ENCODE assay signal across 8 cellular contexts in the genomic region with DNA sequence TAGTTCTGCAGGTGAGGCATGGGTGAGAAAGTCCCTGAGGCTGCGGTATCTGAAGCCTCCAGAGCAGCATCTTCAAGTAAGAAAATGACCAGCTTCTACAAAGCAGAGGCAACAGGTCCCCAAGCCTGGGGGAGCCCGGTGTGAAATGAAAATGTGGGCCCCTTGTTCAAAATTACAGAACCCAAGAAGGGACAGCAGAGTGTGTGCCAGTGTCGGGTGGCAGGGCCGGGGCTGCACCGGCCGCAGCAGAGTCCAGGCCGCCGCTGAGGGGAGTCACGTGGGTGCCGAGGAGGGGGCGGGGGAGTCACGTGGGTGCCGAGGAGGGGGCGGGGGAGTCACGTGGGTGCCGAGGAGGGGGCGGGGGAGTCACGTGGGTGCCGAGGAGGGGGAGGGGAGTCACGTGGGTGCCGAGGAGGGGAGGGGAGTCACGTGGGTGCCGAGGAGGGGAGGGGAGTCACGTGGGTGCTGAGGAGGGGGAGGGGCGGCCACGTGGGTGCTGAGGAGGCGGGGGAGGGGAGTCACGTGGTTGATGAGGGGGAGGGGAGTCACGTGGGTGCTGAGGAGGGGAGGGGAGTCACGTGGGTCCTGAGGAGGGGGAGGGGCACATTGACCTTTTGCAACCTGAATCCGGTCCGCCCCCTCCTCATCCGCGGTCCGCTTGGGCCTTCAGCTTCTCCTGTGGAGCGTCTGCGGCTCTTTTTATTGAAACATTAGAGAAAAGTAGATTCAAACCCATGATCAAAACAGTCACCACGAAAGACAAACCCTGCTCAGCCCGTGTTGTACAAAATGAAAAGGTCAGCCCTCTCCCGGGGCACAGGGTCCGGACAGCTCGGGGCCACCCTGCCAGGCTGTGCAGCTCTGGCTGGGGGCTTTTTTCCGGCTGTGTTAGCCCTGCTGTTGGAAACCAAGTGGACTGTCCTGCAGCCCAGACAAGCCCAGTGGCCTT. TPM values are rescaled to one million over a fixed set of nuclear protein-coding genes. Genes with fewer than 3 reads are reported as not detected.
DNase-seq lines count a peak whose midpoint lies in the region; ATAC-seq and TF ChIP-seq lines count a peak whose summit lies in the region.

No MANE protein-coding gene starts in this region.

- H3K27ac Mint-ChIP-seq in chondrocyte (ENCODE audit: unreplicated experiment) = no peak overlapping the region

- H3K27me3 Mint-ChIP-seq in chondrocyte (ENCODE audit: low read depth) = peaks cover 10% of the 10 kb centered on the region

- CTCF ChIA-PET in GM10248 (lab: Yijun Ruan, JAX) = interaction anchor here (1.2 to 1.7 kb wide), 3 partner anchors 10 to 46 kb away, joined by 3 to 5 read pairs (median 3); partner anchors contain the start of gene COLEC11

- H3K4me3 Mint-ChIP-seq in chondrocyte (ENCODE audit: unreplicated experiment) = no peak overlapping the region

- POLR2A ChIA-PET in GM10248 (lab: Yijun Ruan, JAX) = no interaction called here

- TF ChIP-seq CTCF in GM10248 (IDR thresholded peaks at IDR 0.05; ENCODE audit: control extremely low read depth, extremely low read depth, low read depth, missing control alignments) = no peak
- no peak for TF ChIP-seq CTCF in chondrocyte (IDR thresholded peaks at IDR 0.05)

- no peak for ATAC-seq in GM21447 (IDR thresholded peaks at IDR 0.05; ENCODE audit: unreplicated experiment)
- no peak for ATAC-seq in HG02763 (IDR thresholded peaks at IDR 0.05; ENCODE audit: unreplicated experiment)

- H3K9me3 Mint-ChIP-seq in chondrocyte (ENCODE audit: low read depth) = no peaks in the 10 kb centered on the region

- H3K36me3 Mint-ChIP-seq in chondrocyte (ENCODE audit: low read depth) = no peaks in the 10 kb centered on the region

- H3K4me1 Mint-ChIP-seq in chondrocyte (ENCODE audit: low read depth) = no peaks in the 10 kb centered on the region

- in situ Hi-C loops in SK-MEL-5 (cut with HindIII; ENCODE audit: low pct_unique_long_range_greater_than_20kb, low sequenced_read_pairs) = no loop called here

- DNase-seq in GM10248 (ENCODE audit: extremely low spot score) (peak; percentile 73), LoVo (ENCODE audit: low spot score) (peak; percentile 52), SK-MEL-5 (ENCODE audit: low read depth, low spot score) (peak; percentile 22), chondrocyte (ENCODE audit: low spot score) (peak; percentile 40), renal cortical epithelial cell (ENCODE audit: low read depth) (peak; percentile 9), hippocampal formation (lab: John Stamatoyannopoulos, UW) (no peak)

RNA-seq across cellular contexts. Expression of gene COLEC11, which starts 10.4 kb away (rescaled TPM):
- total RNA-seq in SK-MEL-5 (2014; rRNA removed; shearing (Covaris generic)) = not detected in 2 replicates
- polyA plus RNA-seq in SK-MEL-5 (2015; cell fraction: cytosol; rRNA removed) = 0.24 TPM in 1 of 2 replicates, not detected in the other
- polyA plus RNA-seq in SK-MEL-5 (2015; cell fraction: nucleus; rRNA removed) = not detected in 2 replicates
- total RNA-seq in chondrocyte (not detected in 3 replicates), renal cortical epithelial cell (not detected in 2 replicates)

RNA-seq across cellular contexts. Expression of gene RPS7, which starts 30.2 kb away (rescaled TPM):
- 4,223 and 4,897 TPM in 2 replicates for total RNA-seq in SK-MEL-5 (2014; rRNA removed; shearing (Covaris generic))
- polyA plus RNA-seq in SK-MEL-5 (2015; cell fraction: cytosol; rRNA removed) = 2,291 and 2,329 TPM in 2 replicates
- polyA plus RNA-seq in SK-MEL-5 (2015; cell fraction: nucleus; rRNA removed) = 933 and 1,213 TPM in 2 replicates
- total RNA-seq in chondrocyte (724 to 826 TPM (median 808 TPM) in 3 replicates), renal cortical epithelial cell (725 and 2,271 TPM in 2 replicates)

RNA-seq across cellular contexts. Expression of gene RNASEH1, which starts 47.2 kb away (rescaled TPM):
- total RNA-seq in SK-MEL-5 (2014; rRNA removed; shearing (Covaris generic)) = 45.2 and 47.9 TPM in 2 replicates
- polyA plus RNA-seq in SK-MEL-5 (2015; cell fraction: cytosol; rRNA removed) = 47.7 and 54.4 TPM in 2 replicates
- polyA plus RNA-seq in SK-MEL-5 (2015; cell fraction: nucleus; rRNA removed) = 37.0 and 39.5 TPM in 2 replicates
- 28.9 to 32.7 TPM (median 29.2 TPM) in 3 replicates for total RNA-seq in chondrocyte
- total RNA-seq in renal cortical epithelial cell = 27.1 and 47.1 TPM in 2 replicates

RNA-seq across cellular contexts. Expression of gene ALLC, which starts 52.7 kb away (rescaled TPM):
- not detected in 2 replicates for total RNA-seq in SK-MEL-5 (2014; rRNA removed; shearing (Covaris generic))
- not detected in 2 replicates for polyA plus RNA-seq in SK-MEL-5 (2015; cell fraction: cytosol; rRNA removed)
- polyA plus RNA-seq in SK-MEL-5 (2015; cell fraction: nucleus; rRNA removed) = not detected in 2 replicates
- total RNA-seq in chondrocyte = not detected in 3 replicates
- total RNA-seq in renal cortical epithelial cell = not detected in 2 replicates

Comparison
In these comparisons a context has a peak if more than half of its experiments do, and no peak if none do; other contexts are left out.
1. DNase-seq: peak in GM10248 (single experiment), LoVo (single experiment), SK-MEL-5 (single experiment), chondrocyte (single experiment) and renal cortical epithelial cell (single experiment); none in hippocampal formation (0 of 2).